Comparison of ENCODE assay signal across 19 cellular contexts in genomic region chr13:104832265-104832664, GRCh38.
"Had no signal": no experiment of that assay in that cellular context is flagged by ENCODE, and none has a peak within 500 bp of the region (broad histone marks: within the 10 kb centered on the region; RNA-seq: fewer than 3 reads in every experiment).

No MANE protein-coding gene starts in this region.

- H3K27ac Mint-ChIP-seq: activated CD8-positive, alpha-beta T cell treated with anti-CD3 and anti-CD28 coated beads, Interleukin-2, amount 10 ng/mL, durations not matched to agents 7 days and 5 days; activated naive CD8-positive, alpha-beta T cell treated with anti-CD3 and anti-CD28 coated beads, Interleukin-2, amount 50 U/mL, for 24 hours; activated T-helper 1 cell treated with anti-CD3 and anti-CD28 coated beads, Interleukin-12 subunit alpha, Interleukin-12 subunit beta, Interleukin-2, Interleukin-4 antibody, amounts not matched to agents 30 ng/mL and 10 ng/mL and 1 ng/mL, durations not matched to agents 14 hours and 24 hours and 36 hours; naive thymus-derived CD4-positive, alpha-beta T cell; T-helper 2 cell treated with Interferon-gamma antibody and Interleukin-4, amounts not matched to agents 5 μg/mL and 100 μg/mL, for 36 hours had no signal

- H3K79me2 ChIP-seq: hepatocyte had no signal

- H3K4me1 ChIP-seq: foreskin keratinocyte, left ventricle myocardium inferior, thyroid gland, upper lobe of right lung had no signal

- H3K27ac ChIP-seq: foreskin keratinocyte, hepatocyte, left ventricle myocardium inferior, ovary, thyroid gland, upper lobe of right lung, WERI-Rb-1 had no signal

- H3K9me3 ChIP-seq: ovary, thyroid gland, upper lobe of right lung had no signal

- H3K9me3 Mint-ChIP-seq: activated T-helper 1 cell treated with anti-CD3 and anti-CD28 coated beads, Interleukin-12 subunit alpha, Interleukin-12 subunit beta, Interleukin-2, Interleukin-4 antibody, amounts not matched to agents 30 ng/mL and 10 ng/mL and 1 ng/mL, durations not matched to agents 14 hours and 24 hours and 36 hours; T-helper 2 cell treated with Interferon-gamma antibody and Interleukin-4, amounts not matched to agents 5 μg/mL and 100 μg/mL, for 36 hours had no signal

- H2AFZ ChIP-seq: hepatocyte had no signal

- H3K4me3 Mint-ChIP-seq: activated CD8-positive, alpha-beta T cell treated with anti-CD3 and anti-CD28 coated beads, Interleukin-2, amount 10 ng/mL, durations not matched to agents 7 days and 5 days; activated naive CD8-positive, alpha-beta T cell treated with anti-CD3 and anti-CD28 coated beads, Interleukin-2, amount 50 U/mL, for 24 hours; activated T-helper 1 cell treated with anti-CD3 and anti-CD28 coated beads, Interleukin-12 subunit alpha, Interleukin-12 subunit beta, Interleukin-2, Interleukin-4 antibody, amounts not matched to agents 30 ng/mL and 10 ng/mL and 1 ng/mL, durations not matched to agents 14 hours and 24 hours and 36 hours; naive thymus-derived CD4-positive, alpha-beta T cell; T-helper 2 cell treated with Interferon-gamma antibody and Interleukin-4, amounts not matched to agents 5 μg/mL and 100 μg/mL, for 36 hours had no signal

- H3K36me3 ChIP-seq: left ventricle myocardium inferior, ovary, thyroid gland, upper lobe of right lung, WERI-Rb-1 had no signal

- H3K4me1 Mint-ChIP-seq: activated naive CD8-positive, alpha-beta T cell treated with anti-CD3 and anti-CD28 coated beads, Interleukin-2, amount 50 U/mL, for 24 hours had no signal

- DNase-seq: activated CD4-positive, alpha-beta T cell treated with anti-CD3 and anti-CD28 coated beads for 1 hour; activated CD4-positive, alpha-beta T cell treated with anti-CD3 and anti-CD28 coated beads, Interleukin-2, amount 50 U/mL, for 1 hour; activated CD8-positive, alpha-beta T cell treated with anti-CD3 and anti-CD28 coated beads, Interleukin-2, amount 10 ng/mL, durations not matched to agents 7 days and 5 days; activated gamma-delta T cell; activated naive CD4-positive, alpha-beta T cell treated with anti-CD3 and anti-CD28 coated beads, Interleukin-2, amount 50 U/mL, for 16 hours; activated naive CD8-positive, alpha-beta T cell treated with anti-CD3 and anti-CD28 coated beads, Interleukin-2, amount 50 U/mL, for 24 hours; foreskin keratinocyte; left ventricle myocardium inferior; naive thymus-derived CD4-positive, alpha-beta T cell; ovary; right cardiac atrium; stimulated activated CD4-positive, alpha-beta T cell treated with anti-CD3 and anti-CD28 coated beads, Interleukin-4, amount 100 ng/mL, for 24 hours; stimulated activated naive CD4-positive, alpha-beta T cell treated with Interleukin-2 at 50 U/mL for 16 hours; thyroid gland; upper lobe of right lung had no signal

- H3K36me3 Mint-ChIP-seq: naive thymus-derived CD4-positive, alpha-beta T cell had no signal

- H3K4me2 ChIP-seq: hepatocyte had no signal

- H3K27me3 ChIP-seq: foreskin keratinocyte, hepatocyte, thyroid gland, upper lobe of right lung had no signal

- H3K4me3 ChIP-seq: hepatocyte, left ventricle myocardium inferior, ovary, thyroid gland, upper lobe of right lung had no signal
